ENCODE assay signal across 9 cellular contexts in genomic region chr14:68245146-68246073, GRCh38.
DNase-seq lines count a peak whose midpoint lies in the region; ATAC-seq, FAIRE-seq and TF ChIP-seq lines count a peak whose summit lies in the region.
"Had no signal": no experiment of that assay in that cellular context is flagged by ENCODE, and none has a peak within 500 bp of the region (broad histone marks: within the 10 kb centered on the region; RNA-seq: fewer than 3 reads in every experiment).

No MANE protein-coding gene starts in this region.

- no peak overlapping the region for H3K4me3 ChIP-seq in skeletal muscle satellite cell (ENCODE audit: low read length)

- DNase-seq in H54 (ENCODE audit: insufficient read length, low spot score) (no peak), WTC11 (ENCODE audit: low spot score) (no peak), Right ventricle myocardium superior (peak; percentile 40), OCI-M2 (lab: John Stamatoyannopoulos, UW; ENCODE audit: unreplicated experiment) (no peak)
- DNase-seq in NK-92 treated with Interleukin-12 subunit alpha and Interleukin-12 subunit beta, amount 100 ng/mL, for 24 hours (lab: John Stamatoyannopoulos, UW): no peak
- DNase-seq: NCI-H748 treated with DMSO at 0.1 percent for 48 hours had no signal

- ATAC-seq in WTC11 (no peak), Right ventricle myocardium superior (ENCODE audit: poor library complexity) (peak; percentile 81), GM18502 (IDR thresholded peaks at IDR 0.05; ENCODE audit: poor library complexity, unreplicated experiment) (no peak), HG03135 (IDR thresholded peaks at IDR 0.05; ENCODE audit: unreplicated experiment) (no peak)

- TF ChIP-seq POLR2A in H54 (IDR thresholded peaks at IDR 0.05; ENCODE audit: low read depth, low read length): no peak

- peak overlapping the region; percentile 46 for H3K27ac Mint-ChIP-seq in WTC11

- POLR2A ChIA-PET in WTC11 (lab: Charles Lee): interaction anchor here (0.9 kb wide), 1 partner anchor 15 kb away, joined by 3 read pairs; no protein-coding TSS in a partner anchor

- H3K9ac ChIP-seq in skeletal muscle satellite cell (ENCODE audit: low read depth, low read length): peak overlapping the region; percentile 23

- peaks cover 67% of the 10 kb centered on the region for H3K4me1 Mint-ChIP-seq in WTC11

- no peak for TF ChIP-seq CTCF in WTC11 (IDR thresholded peaks at IDR 0.05)

- peaks cover 42% of the 10 kb centered on the region for H3K4me1 ChIP-seq in skeletal muscle satellite cell (ENCODE audit: control insufficient read depth, insufficient read depth, low read length)

- H3K36me3 ChIP-seq in skeletal muscle satellite cell (ENCODE audit: insufficient read depth, low read length): no peaks in the 10 kb centered on the region

- H3K4me3 Mint-ChIP-seq in WTC11: no peak overlapping the region

- H3K9me3 ChIP-seq in skeletal muscle satellite cell (replicated peaks; ENCODE audit: low read length): no peaks in the 10 kb centered on the region

- peak; percentile 36 for FAIRE-seq in H54 (lab: Jason Lieb, UNC)

- peak overlapping the region; percentile 42 for H3K4me2 ChIP-seq in skeletal muscle satellite cell (ENCODE audit: low read length)

- no peaks in the 10 kb centered on the region for H3K27me3 ChIP-seq in skeletal muscle satellite cell (ENCODE audit: control insufficient read depth, insufficient read depth, low read length)

- CTCF ChIA-PET in WTC11 (lab: Charles Lee): interaction anchor here (1.2 to 4.9 kb wide), 4 partner anchors 52 to 599 kb away, joined by 3 to 34 read pairs (median 4); no protein-coding TSS in a partner anchor

- H3K27me3 Mint-ChIP-seq in WTC11 (ENCODE audit: low read depth): no peaks in the 10 kb centered on the region; the same call in 1 of the 2 replicates

- H3K36me3 Mint-ChIP-seq in WTC11: no peaks in the 10 kb centered on the region

- intact Hi-C loops in Right ventricle myocardium superior (cut with DNase I): loop anchor here (5.0 kb wide), 2 partner anchors 303 to 542 kb away; no protein-coding TSS in a partner anchor

- H3K9me3 Mint-ChIP-seq in WTC11: no peaks in the 10 kb centered on the region

TF ChIP-seq in WTC11, 78 proteins besides CTCF, POLR2A, EP300 and RAD21 (continues in another document):
- no peak for TF ChIP-seq RELA (CRISPR knock-in tag; IDR thresholded peaks at IDR 0.05; ENCODE audit: borderline replicate concordance)
- TF ChIP-seq ZBTB43 (CRISPR knock-in tag; IDR thresholded peaks at IDR 0.05): no peak
- TF ChIP-seq ATF1 (CRISPR knock-in tag; IDR thresholded peaks at IDR 0.05): no peak
- TF ChIP-seq ARID4B (CRISPR knock-in tag; IDR thresholded peaks at IDR 0.05; ENCODE audit: borderline replicate concordance): no peak
- TF ChIP-seq GABPB1 (CRISPR knock-in tag; IDR thresholded peaks at IDR 0.05): no peak
- TF ChIP-seq ATF3 (CRISPR knock-in tag; conservative IDR thresholded peaks at IDR 0.05): no peak
- TF ChIP-seq JUN (CRISPR knock-in tag; IDR thresholded peaks at IDR 0.05): no peak
- no peak for TF ChIP-seq SMAD4 (CRISPR knock-in tag; IDR thresholded peaks at IDR 0.05)
- no peak for TF ChIP-seq ZNF281 (CRISPR knock-in tag; IDR thresholded peaks at IDR 0.05)
- no peak for TF ChIP-seq ERG (CRISPR knock-in tag; IDR thresholded peaks at IDR 0.05)
- TF ChIP-seq ZNF512 (CRISPR knock-in tag; IDR thresholded peaks at IDR 0.05; ENCODE audit: borderline replicate concordance): no peak
- no peak for TF ChIP-seq TCF7 (CRISPR knock-in tag; IDR thresholded peaks at IDR 0.05; ENCODE audit: low read depth)
- TF ChIP-seq MYBL2 (CRISPR knock-in tag; IDR thresholded peaks at IDR 0.05): no peak
- no peak for TF ChIP-seq FOXP1 (CRISPR knock-in tag; IDR thresholded peaks at IDR 0.05; ENCODE audit: borderline replicate concordance)
- TF ChIP-seq ZBTB21 (CRISPR knock-in tag; IDR thresholded peaks at IDR 0.05; ENCODE audit: borderline replicate concordance): no peak
